Comparison of ENCODE assay signal across 16 cellular contexts in the genomic region with DNA sequence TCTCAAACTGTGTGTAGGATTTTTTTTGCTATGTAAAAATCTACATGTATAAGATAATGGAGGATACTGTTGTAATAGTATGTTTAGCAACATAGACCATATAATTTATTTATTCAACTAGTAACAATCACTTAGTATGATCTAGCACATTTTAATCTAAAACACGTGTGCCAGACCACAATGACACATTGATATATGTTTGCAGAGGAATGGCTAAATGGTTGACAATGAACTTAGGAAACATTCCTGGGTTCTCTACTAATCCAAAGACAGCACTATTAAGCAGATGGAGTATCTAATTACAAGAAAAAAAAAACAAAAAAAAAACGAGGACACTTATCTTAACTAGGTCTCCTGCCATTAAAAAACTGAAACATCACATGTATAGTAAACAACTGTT.
DNase-seq lines count a peak whose midpoint lies in the region; FAIRE-seq and TF ChIP-seq lines count a peak whose summit lies in the region.
"Had no signal": no experiment of that assay in that cellular context is flagged by ENCODE, and none has a peak within 500 bp of the region (broad histone marks: within the 10 kb centered on the region; RNA-seq: fewer than 3 reads in every experiment).

No MANE protein-coding gene starts in this region.

- FAIRE-seq in RCC 7860 (lab: Jason Lieb, UNC) = peak; percentile 42

- DNase-seq in ELR (ENCODE audit: low read depth) (peak; percentile 74), RCC 7860 (ENCODE audit: low spot score) (no peak), epithelial cell of esophagus (ENCODE audit: low read depth) (peak; percentile 36), skeletal muscle cell (ENCODE audit: low read depth) (peak; percentile 54), NCI-H510A treated with DMSO at 0.1 percent for 48 hours (lab: John Stamatoyannopoulos, UW) (no peak), NCI-H1048 (lab: John Stamatoyannopoulos, UW) (no peak), glomerular visceral epithelial cell (ENCODE audit: extremely low spot score) (no peak)
- DNase-seq: activated effector memory CD4-positive, alpha-beta T cell treated with anti-CD3 and anti-CD28 coated beads, Interleukin-2, amount 50 U/mL, for 16 hours; anterior cingulate cortex; erythroblast; hypothalamus; NCI-H345; psoas muscle; Right ventricle myocardium superior; T-helper 2 cell had no signal

- H3K4me3 ChIP-seq in epithelial cell of esophagus (ENCODE audit: low read length) (no peak overlapping the region), skeletal muscle cell (ENCODE audit: low read depth, low read length) (no peak overlapping the region)
- H3K4me3 ChIP-seq: HAP-1, psoas muscle had no signal

- no peak for TF ChIP-seq CTCF in epithelial cell of esophagus (IDR thresholded peaks at IDR 0.05; ENCODE audit: insufficient read depth, low read depth, low read length, missing control alignments)

Comparison
In these comparisons a context has a peak if more than half of its experiments do, and no peak if none do; other contexts are left out.
1. DNase-seq: peak in ELR (single experiment), epithelial cell of esophagus (single experiment) and skeletal muscle cell (single experiment); none in RCC 7860 (single experiment), NCI-H510A treated with DMSO at 0.1 percent for 48 hours (single experiment), NCI-H1048 (single experiment) and glomerular visceral epithelial cell (single experiment).